8 cellular contexts compared by ENCODE assay signal in genomic region chr7:107742678-107743566, GRCh38. TPM values are rescaled to one million over a fixed set of nuclear protein-coding genes. Genes with fewer than 3 reads are reported as not detected.
DNase-seq lines count a peak whose midpoint lies in the region; ATAC-seq, FAIRE-seq and TF ChIP-seq lines count a peak whose summit lies in the region.

No MANE protein-coding gene starts in this region.

- no peaks in the 10 kb centered on the region for H3K36me3 Mint-ChIP-seq in neural progenitor cell

- H3K27ac Mint-ChIP-seq in neural progenitor cell: peak overlapping the region; percentile 99

- peak overlapping the region; percentile 97 for H2AFZ ChIP-seq in neural progenitor cell (replicated peaks)

- H3K4me3 ChIP-seq in fibroblast of the aortic adventitia (ENCODE audit: low read depth, low read length) (peak overlapping the region; percentile 64), neural progenitor cell (peak overlapping the region; percentile 97)

- H3K79me2 ChIP-seq in neural progenitor cell (ENCODE audit: low read depth): peaks cover 39% of the 10 kb centered on the region

- ATAC-seq in HG02678 (IDR thresholded peaks at IDR 0.05; ENCODE audit: unreplicated experiment): peak; percentile 31

- FAIRE-seq in GM12891 (lab: Jason Lieb, UNC): no peak

- H3K4me1 Mint-ChIP-seq in neural progenitor cell: peaks cover 21% of the 10 kb centered on the region

- peaks cover 29% of the 10 kb centered on the region for H3F3A ChIP-seq in neural progenitor cell (ENCODE audit: low read depth)

- no peaks in the 10 kb centered on the region for H3K36me3 ChIP-seq in neural progenitor cell

- peaks cover 23% of the 10 kb centered on the region for H3K4me1 ChIP-seq in neural progenitor cell

- H3K4me2 ChIP-seq in neural progenitor cell: peak overlapping the region; percentile 98

- TF ChIP-seq CTCF in 22Rv1 (IDR thresholded peaks at IDR 0.05) (no peak), fibroblast of the aortic adventitia (IDR thresholded peaks at IDR 0.05; ENCODE audit: insufficient read depth, low read length) (no peak), neural progenitor cell (IDR thresholded peaks at IDR 0.05) (no peak)

- peaks cover 2% of the 10 kb centered on the region for H3K27me3 Mint-ChIP-seq in neural progenitor cell (ENCODE audit: insufficient read depth, low read depth)

- no peaks in the 10 kb centered on the region for H3K9me3 Mint-ChIP-seq in neural progenitor cell

- peak; percentile 35 for DNase-seq in GM12891 (ENCODE audit: insufficient read length, low spot score)
- DNase-seq in NCI-H146 treated with DMSO at 0.1 percent for 48 hours (lab: John Stamatoyannopoulos, UW; ENCODE audit: unreplicated experiment): peak; percentile 67
- DNase-seq in activated CD4-positive, CD25-positive, alpha-beta regulatory T cell (lab: John Stamatoyannopoulos, UW): peak; percentile 48 to 67 (median 57)
- no peak for DNase-seq in fibroblast of the aortic adventitia (ENCODE audit: low read depth)
- DNase-seq in neural progenitor cell (ENCODE audit: low spot score): peak; percentile 80
- no peak for DNase-seq in H4 (ENCODE audit: low spot score)

- H3K4me3 Mint-ChIP-seq in neural progenitor cell: peak overlapping the region; percentile 98

- H3K27me3 ChIP-seq in neural progenitor cell: no peaks in the 10 kb centered on the region

- H3K27ac ChIP-seq in 22Rv1 (peak overlapping the region; percentile 95), neural progenitor cell (peak overlapping the region; percentile 97)

- H3K9ac ChIP-seq in neural progenitor cell: no peak overlapping the region

- H4K20me1 ChIP-seq in neural progenitor cell (ENCODE audit: low read depth): peaks cover 34% of the 10 kb centered on the region

- TF ChIP-seq POLR2A in GM12891 (IDR thresholded peaks at IDR 0.05; ENCODE audit: low read depth, low read length): no peak

- H3K9me3 ChIP-seq in neural progenitor cell (ENCODE audit: low read depth): no peaks in the 10 kb centered on the region

TF ChIP-seq in GM12891, 5 proteins besides CTCF, POLR2A, EP300 and RAD21:
- TF ChIP-seq SPI1 (IDR thresholded peaks at IDR 0.05; ENCODE audit: low read depth, low read length) (peak; percentile 96), TAF1 (IDR thresholded peaks at IDR 0.05; ENCODE audit: low read depth, low read length) (no peak)

RNA-seq across cellular contexts. Expression of gene CBLL1, which starts 1.0 kb away (rescaled TPM):
- polyA plus RNA-seq in GM12891 (2012; ENCODE audit: low read depth, missing spikeins): 19.1 TPM
- total RNA-seq in fibroblast of the aortic adventitia (ENCODE audit: low replicate concordance) (32.0 and 32.6 TPM in 2 replicates), neural progenitor cell (ENCODE audit: low replicate concordance) (40.6 and 58.0 TPM in 2 replicates)
- 38.5 and 38.9 TPM in 2 replicates for total RNA-seq in H4 (2014; rRNA removed; shearing (Covaris generic))

Comparison
In these comparisons a context has a peak if more than half of its experiments do, and no peak if none do; other contexts are left out.
1. DNase-seq: peak in GM12891 (single experiment), NCI-H146 treated with DMSO at 0.1 percent for 48 hours (single experiment), activated CD4-positive, CD25-positive, alpha-beta regulatory T cell (4 of 4) and neural progenitor cell (single experiment); none in fibroblast of the aortic adventitia (single experiment) and H4 (single experiment).